Comparison of ENCODE assay signal across 1 cellular context in the genomic region with DNA sequence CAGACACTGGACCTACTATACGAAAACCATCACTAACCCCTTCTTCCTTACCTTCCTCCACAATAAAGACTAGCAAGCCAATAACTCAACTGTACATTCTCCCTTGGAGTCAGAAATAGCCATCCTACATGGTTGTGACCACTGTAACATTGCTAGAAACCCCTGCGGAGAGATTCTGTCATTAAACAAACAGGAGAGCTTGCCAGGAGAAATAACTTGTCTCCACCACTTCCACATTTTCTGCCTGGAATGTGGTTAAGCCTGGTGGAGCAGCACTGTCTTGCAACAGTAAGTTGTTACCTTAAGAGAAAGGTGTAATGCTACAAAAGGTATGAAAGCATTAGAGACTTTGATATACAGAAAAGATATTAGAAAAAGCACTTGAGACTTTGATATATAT.
TF ChIP-seq lines count a peak whose summit lies in the region.

No MANE protein-coding gene starts in this region.

TF ChIP-seq in GM23338, 12 proteins besides CTCF, POLR2A, EP300 and RAD21 (continued from another document):
- TF ChIP-seq, protein P1, sequence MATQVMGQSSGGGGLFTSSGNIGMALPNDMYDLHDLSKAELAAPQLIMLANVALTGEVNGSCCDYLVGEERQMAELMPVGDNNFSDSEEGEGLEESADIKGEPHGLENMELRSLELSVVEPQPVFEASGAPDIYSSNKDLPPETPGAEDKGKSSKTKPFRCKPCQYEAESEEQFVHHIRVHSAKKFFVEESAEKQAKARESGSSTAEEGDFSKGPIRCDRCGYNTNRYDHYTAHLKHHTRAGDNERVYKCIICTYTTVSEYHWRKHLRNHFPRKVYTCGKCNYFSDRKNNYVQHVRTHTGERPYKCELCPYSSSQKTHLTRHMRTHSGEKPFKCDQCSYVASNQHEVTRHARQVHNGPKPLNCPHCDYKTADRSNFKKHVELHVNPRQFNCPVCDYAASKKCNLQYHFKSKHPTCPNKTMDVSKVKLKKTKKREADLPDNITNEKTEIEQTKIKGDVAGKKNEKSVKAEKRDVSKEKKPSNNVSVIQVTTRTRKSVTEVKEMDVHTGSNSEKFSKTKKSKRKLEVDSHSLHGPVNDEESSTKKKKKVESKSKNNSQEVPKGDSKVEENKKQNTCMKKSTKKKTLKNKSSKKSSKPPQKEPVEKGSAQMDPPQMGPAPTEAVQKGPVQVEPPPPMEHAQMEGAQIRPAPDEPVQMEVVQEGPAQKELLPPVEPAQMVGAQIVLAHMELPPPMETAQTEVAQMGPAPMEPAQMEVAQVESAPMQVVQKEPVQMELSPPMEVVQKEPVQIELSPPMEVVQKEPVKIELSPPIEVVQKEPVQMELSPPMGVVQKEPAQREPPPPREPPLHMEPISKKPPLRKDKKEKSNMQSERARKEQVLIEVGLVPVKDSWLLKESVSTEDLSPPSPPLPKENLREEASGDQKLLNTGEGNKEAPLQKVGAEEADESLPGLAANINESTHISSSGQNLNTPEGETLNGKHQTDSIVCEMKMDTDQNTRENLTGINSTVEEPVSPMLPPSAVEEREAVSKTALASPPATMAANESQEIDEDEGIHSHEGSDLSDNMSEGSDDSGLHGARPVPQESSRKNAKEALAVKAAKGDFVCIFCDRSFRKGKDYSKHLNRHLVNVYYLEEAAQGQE (IDR thresholded peaks at IDR 0.05; ENCODE audit: unreplicated experiment) = no peak
- TF ChIP-seq EZH2 (IDR thresholded peaks at IDR 0.05; ENCODE audit: low read depth, unreplicated experiment) (no peak), ZNF114 (CRISPR knock-in tag; IDR thresholded peaks at IDR 0.05) (no peak), POLR2AphosphoS5 (IDR thresholded peaks at IDR 0.05; ENCODE audit: low read depth) (no peak), STAT1 (IDR thresholded peaks at IDR 0.05; ENCODE audit: unreplicated experiment) (no peak), NANOG (IDR thresholded peaks at IDR 0.05; ENCODE audit: borderline replicate concordance) (no peak), ZNF331 (CRISPR knock-in tag; IDR thresholded peaks at IDR 0.05; ENCODE audit: low read depth) (no peak), EZH2phosphoT487 (IDR thresholded peaks at IDR 0.05; ENCODE audit: unreplicated experiment) (no peak)
- TF ChIP-seq, protein P2, sequence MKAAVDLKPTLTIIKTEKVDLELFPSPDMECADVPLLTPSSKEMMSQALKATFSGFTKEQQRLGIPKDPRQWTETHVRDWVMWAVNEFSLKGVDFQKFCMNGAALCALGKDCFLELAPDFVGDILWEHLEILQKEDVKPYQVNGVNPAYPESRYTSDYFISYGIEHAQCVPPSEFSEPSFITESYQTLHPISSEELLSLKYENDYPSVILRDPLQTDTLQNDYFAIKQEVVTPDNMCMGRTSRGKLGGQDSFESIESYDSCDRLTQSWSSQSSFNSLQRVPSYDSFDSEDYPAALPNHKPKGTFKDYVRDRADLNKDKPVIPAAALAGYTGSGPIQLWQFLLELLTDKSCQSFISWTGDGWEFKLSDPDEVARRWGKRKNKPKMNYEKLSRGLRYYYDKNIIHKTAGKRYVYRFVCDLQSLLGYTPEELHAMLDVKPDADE (IDR thresholded peaks at IDR 0.05) = no peak
